ENCODE assay signal across 1 cellular context in the genomic region with DNA sequence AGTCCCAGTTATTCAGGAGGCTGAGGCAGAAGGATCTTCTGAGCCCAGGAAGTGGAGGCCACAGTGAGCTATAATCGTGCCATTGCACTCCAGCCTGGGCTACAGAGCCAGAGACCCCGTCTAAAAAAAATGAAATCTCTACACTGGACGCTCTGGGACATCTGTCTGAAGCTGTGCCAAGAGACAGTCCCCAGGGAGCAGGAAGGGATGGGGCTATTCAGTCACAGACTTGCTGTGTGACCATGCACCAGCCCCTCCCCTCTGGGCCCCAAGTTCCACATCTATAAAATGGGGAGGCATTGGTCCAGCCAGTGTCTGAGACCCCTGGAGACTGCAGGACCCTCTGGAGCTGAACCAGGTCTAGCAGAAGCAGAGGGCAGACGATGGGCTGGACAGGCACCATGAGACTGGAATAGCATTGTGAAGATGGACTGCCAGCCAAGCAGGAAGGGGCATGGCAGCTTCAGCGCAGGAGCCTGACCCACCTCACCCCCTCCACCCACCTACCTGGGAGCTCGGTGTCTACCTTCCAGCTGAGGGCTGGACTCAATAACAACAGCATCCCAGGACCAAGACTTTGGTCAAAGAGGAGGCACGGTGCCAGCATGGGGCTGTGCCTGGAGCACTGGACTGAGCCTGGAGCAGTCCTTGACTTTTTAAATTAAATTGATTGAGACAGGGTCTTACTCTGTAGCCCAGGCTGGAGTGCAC.
TF ChIP-seq lines count a peak whose summit lies in the region.

No MANE protein-coding gene starts in this region.

TF ChIP-seq in A549, 52 proteins besides CTCF, POLR2A, EP300 and RAD21 (continued from another document):
- TF ChIP-seq BHLHE40 (IDR thresholded peaks at IDR 0.05; ENCODE audit: low read depth, low read length) (no peak), TP53 (CRISPR knock-in tag; IDR thresholded peaks at IDR 0.05) (no peak), POLR2AphosphoS2 (conservative IDR thresholded peaks at IDR 0.05; ENCODE audit: low read length) (no peak), KDM1A (IDR thresholded peaks at IDR 0.05; ENCODE audit: low read depth) (no peak)
